Comparison of ENCODE assay signal across 22 cellular contexts in the genomic region with DNA sequence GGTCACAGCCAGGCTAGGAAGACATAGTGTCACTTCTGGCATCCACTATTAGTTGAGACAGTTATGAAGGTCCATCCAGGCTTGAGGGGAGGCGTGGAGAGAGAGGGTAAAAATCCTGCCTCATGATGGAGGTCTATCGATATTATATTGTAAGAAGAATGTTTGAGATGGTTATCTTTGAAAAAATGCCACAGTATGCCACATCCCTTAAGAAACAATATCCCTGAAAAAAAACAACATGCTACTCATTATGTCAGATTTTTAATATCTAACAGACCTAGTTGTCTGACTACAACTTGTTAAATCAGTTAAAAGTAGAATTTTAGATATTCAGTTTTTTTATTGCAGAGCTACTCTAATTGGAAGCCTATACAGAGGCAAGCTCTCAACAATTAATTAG.
DNase-seq lines count a peak whose midpoint lies in the region; ATAC-seq and TF ChIP-seq lines count a peak whose summit lies in the region.
"Had no signal": no experiment of that assay in that cellular context is flagged by ENCODE, and none has a peak within 500 bp of the region (broad histone marks: within the 10 kb centered on the region; RNA-seq: fewer than 3 reads in every experiment).

No MANE protein-coding gene starts in this region.

- no peaks in the 10 kb centered on the region for H3K27me3 Mint-ChIP-seq in activated CD4-positive, alpha-beta memory T cell treated with anti-CD3 and anti-CD28 coated beads for 36 hours
- H3K27me3 Mint-ChIP-seq: CD4-positive, alpha-beta T cell had no signal

- POLR2A ChIA-PET in activated CD4-positive, alpha-beta memory T cell treated with anti-CD3 and anti-CD28 coated beads for 36 hours (lab: Charles Lee), result no interaction called here

- no peak overlapping the region for H3K9ac ChIP-seq in skeletal muscle tissue (ENCODE audit: low read depth in 1 of 3, low read length in 3 of 3)

- no peak for TF ChIP-seq POLR2A in esophagus squamous epithelium (IDR thresholded peaks at IDR 0.05)

- intact Hi-C loops in left ventricle myocardium inferior (cut with micrococcal nuclease) (no loop called here), cardiac septum (cut with DNase I) (loop anchor here (5.0 kb wide), 1 partner anchor 104 kb away; no protein-coding TSS in a partner anchor), esophagus squamous epithelium (cut with DNase I) (no loop called here), lower lobe of right lung (cut with DNase I) (no loop called here)
- intact Hi-C loops in activated CD4-positive, alpha-beta memory T cell treated with anti-CD3 and anti-CD28 coated beads for 36 hours (cut with micrococcal nuclease), result no loop called here

- H3K27ac Mint-ChIP-seq in activated CD4-positive, alpha-beta memory T cell treated with anti-CD3 and anti-CD28 coated beads for 36 hours, result no peak overlapping the region
- H3K27ac Mint-ChIP-seq: CD4-positive, alpha-beta T cell had no signal

- TF ChIP-seq CTCF in left ventricle myocardium inferior (IDR thresholded peaks at IDR 0.05; ENCODE audit: borderline replicate concordance) (no peak), esophagus squamous epithelium (IDR thresholded peaks at IDR 0.05) (no peak), lower lobe of right lung (IDR thresholded peaks at IDR 0.05) (no peak), GM10266 (IDR thresholded peaks at IDR 0.05; ENCODE audit: control insufficient read depth, insufficient read depth, low read depth, missing control alignments) (no peak)

- H3K4me1 ChIP-seq in left ventricle myocardium inferior (no peaks in the 10 kb centered on the region), esophagus squamous epithelium (peaks cover 0 to 50% (median 12%) of the 10 kb centered on the region in 3 donors), skeletal muscle tissue (ENCODE audit: control insufficient read depth in 3 of 3, insufficient read depth in 3 of 3, low read length in 3 of 3) (peaks cover 13 to 22% (median 19%) of the 10 kb centered on the region in 3 donors), lower lobe of right lung (peaks cover 8% of the 10 kb centered on the region)
- H3K4me1 ChIP-seq: Caco-2 had no signal

- DNase-seq in left ventricle myocardium inferior (no peak), cardiac septum (ENCODE audit: low spot score) (no peak), esophagus squamous epithelium (lab: John Stamatoyannopoulos, UW) (no peak), lower lobe of right lung (no peak), GM10266 (ENCODE audit: extremely low spot score) (no peak)
- no peak for DNase-seq in activated CD4-positive, alpha-beta memory T cell treated with anti-CD3 and anti-CD28 coated beads for 36 hours
- DNase-seq: Caco-2; CD4-positive, alpha-beta T cell; DMS153; GDM1; KG1; MV-4-11; NCI-H1417 treated with DMSO at 0.1 percent for 48 hours; NCI-H187 treated with DMSO at 0.1 percent for 48 hours; NCI-H345; NCI-H524 treated with DMSO at 0.1 percent for 48 hours; PC-3; RPMI8226; SIG-M5 had no signal

- H3K36me3 Mint-ChIP-seq in activated CD4-positive, alpha-beta memory T cell treated with anti-CD3 and anti-CD28 coated beads for 36 hours, result no peaks in the 10 kb centered on the region

- no peaks in the 10 kb centered on the region for H3K36me3 ChIP-seq in left ventricle myocardium inferior
- no peaks in the 10 kb centered on the region for H3K36me3 ChIP-seq in esophagus squamous epithelium
- H3K36me3 ChIP-seq in skeletal muscle tissue (ENCODE audit: control insufficient read depth in 3 of 3, insufficient read depth in 3 of 3, low read length in 3 of 3), result no peaks in the 10 kb centered on the region
- H3K36me3 ChIP-seq in lower lobe of right lung, result no peaks in the 10 kb centered on the region

- H3K27ac ChIP-seq in left ventricle myocardium inferior (replicated peaks) (peak overlapping the region; percentile 56), esophagus squamous epithelium (peak overlapping the region in 3 of 4 donors; percentile 8 to 70 (median 25)), skeletal muscle tissue (ENCODE audit: low read depth, low read length) (peak overlapping the region; percentile 61), lower lobe of right lung (no peak overlapping the region)

- WGBS in esophagus squamous epithelium, 2 donors, result 58 to 69% methylated on average over 2 of the region's 2 CpGs

- no peak overlapping the region for H3K4me3 Mint-ChIP-seq in activated CD4-positive, alpha-beta memory T cell treated with anti-CD3 and anti-CD28 coated beads for 36 hours
- H3K4me3 Mint-ChIP-seq: CD4-positive, alpha-beta T cell had no signal

- ATAC-seq in GM21737 (IDR thresholded peaks at IDR 0.05; ENCODE audit: unreplicated experiment), result no peak
- no peak for ATAC-seq in lower lobe of right lung
- ATAC-seq: HepG2, PC-3 had no signal

- no peaks in the 10 kb centered on the region for H3K4me1 Mint-ChIP-seq in activated CD4-positive, alpha-beta memory T cell treated with anti-CD3 and anti-CD28 coated beads for 36 hours (ENCODE audit: low read depth)

- H3K4me3 ChIP-seq in left ventricle myocardium inferior, result no peak overlapping the region
- H3K4me3 ChIP-seq in esophagus squamous epithelium, result no peak overlapping the region
- no peak overlapping the region for H3K4me3 ChIP-seq in skeletal muscle tissue (ENCODE audit: low read length in 3 of 3)
- no peak overlapping the region for H3K4me3 ChIP-seq in lower lobe of right lung

- H3K9me3 ChIP-seq in left ventricle myocardium inferior (replicated peaks), result no peaks in the 10 kb centered on the region
- no peaks in the 10 kb centered on the region for H3K9me3 ChIP-seq in esophagus squamous epithelium
- H3K9me3 ChIP-seq in skeletal muscle tissue (ENCODE audit: control insufficient read depth in 3 of 3, low read length in 3 of 3), result no peaks in the 10 kb centered on the region
- H3K9me3 ChIP-seq in lower lobe of right lung, result no peaks in the 10 kb centered on the region
- H3K9me3 ChIP-seq: Caco-2 had no signal

- CTCF ChIA-PET in activated CD4-positive, alpha-beta memory T cell treated with anti-CD3 and anti-CD28 coated beads for 36 hours (lab: Charles Lee), result no interaction called here

- H3K27me3 ChIP-seq in left ventricle myocardium inferior (ENCODE audit: low read depth) (no peaks in the 10 kb centered on the region), esophagus squamous epithelium (no peaks in the 10 kb centered on the region), skeletal muscle tissue (ENCODE audit: control insufficient read depth in 3 of 3, insufficient read depth in 3 of 3, low read length in 3 of 3) (no peaks in the 10 kb centered on the region), lower lobe of right lung (ENCODE audit: low read depth) (no peaks in the 10 kb centered on the region)

- peaks cover 9% of the 10 kb centered on the region for H3K9me3 Mint-ChIP-seq in activated CD4-positive, alpha-beta memory T cell treated with anti-CD3 and anti-CD28 coated beads for 36 hours
